ENCODE assay signal across 8 cellular contexts in genomic region chr3:30605706-30606300, GRCh38. TPM values are rescaled to one million over a fixed set of nuclear protein-coding genes. Genes with fewer than 3 reads are reported as not detected.
A peak's percentile ranks its signal among the peaks of the same experiment; 100 is the strongest.
DNase-seq lines count a peak whose midpoint lies in the region; ATAC-seq and TF ChIP-seq lines count a peak whose summit lies in the region.

No MANE protein-coding gene starts in this region.

- H3K27ac Mint-ChIP-seq in activated T-helper 2 cell treated with anti-CD3 and anti-CD28 coated beads, Interferon-gamma antibody, Interleukin-2, Interleukin-4, amounts not matched to agents 10 μg/mL and 5 μg/mL and 100 μg/mL, durations not matched to agents 14 hours and 24 hours and 36 hours, result peak overlapping the region; percentile 97

- H3K36me3 Mint-ChIP-seq in activated T-helper 2 cell treated with anti-CD3 and anti-CD28 coated beads, Interferon-gamma antibody, Interleukin-2, Interleukin-4, amounts not matched to agents 10 μg/mL and 5 μg/mL and 100 μg/mL, durations not matched to agents 14 hours and 24 hours and 36 hours (ENCODE audit: low read depth), result peaks cover 18% of the 10 kb centered on the region

- no peak for TF ChIP-seq POLR2A in spleen (IDR thresholded peaks at IDR 0.05)

- H3K36me3 ChIP-seq in spleen, result no peaks in the 10 kb centered on the region

- H3K4me1 ChIP-seq in spleen, result peaks cover 39 to 82% (median 57%) of the 10 kb centered on the region in 6 donors

- H3K27ac ChIP-seq in HL-60 (replicated peaks) (peak overlapping the region; percentile 97), spleen (peak overlapping the region; percentile 97 to 100 (median 100))

- intact Hi-C loops in activated T-helper 2 cell treated with anti-CD3 and anti-CD28 coated beads, Interferon-gamma antibody, Interleukin-2, Interleukin-4, amounts not matched to agents 10 μg/mL and 5 μg/mL and 100 μg/mL, durations not matched to agents 14 hours and 24 hours and 36 hours (cut with micrococcal nuclease), result loop anchor here (2.0 to 10.0 kb wide), 5 partner anchors 15 to 491 kb away; no protein-coding TSS in a partner anchor
- intact Hi-C loops in spleen (cut with DNase I; ENCODE audit: low total_unique reads), result no loop called here
- intact Hi-C loops in posterior vena cava (cut with DNase I), result loop anchor here in 1 of 2 donors (10.0 kb wide), 1 partner anchor 91 kb away; no protein-coding TSS in a partner anchor

- no peaks in the 10 kb centered on the region for H3K27me3 Mint-ChIP-seq in activated T-helper 2 cell treated with anti-CD3 and anti-CD28 coated beads, Interferon-gamma antibody, Interleukin-2, Interleukin-4, amounts not matched to agents 10 μg/mL and 5 μg/mL and 100 μg/mL, durations not matched to agents 14 hours and 24 hours and 36 hours (ENCODE audit: low read depth)

- TF ChIP-seq CTCF in HL-60 (IDR thresholded peaks at IDR 0.05; ENCODE audit: insufficient read depth, low read length) (no peak), spleen (IDR thresholded peaks at IDR 0.05 in 8 of 11, conservative IDR thresholded peaks at IDR 0.05 in 3 of 11) (no peak)

- 38 to 51% (median 42%) methylated on average over 10 of the region's 10 CpGs for WGBS in spleen, 5 donors

- H3K9me3 Mint-ChIP-seq in activated T-helper 2 cell treated with anti-CD3 and anti-CD28 coated beads, Interferon-gamma antibody, Interleukin-2, Interleukin-4, amounts not matched to agents 10 μg/mL and 5 μg/mL and 100 μg/mL, durations not matched to agents 14 hours and 24 hours and 36 hours, result no peaks in the 10 kb centered on the region

- H3K9me3 ChIP-seq in iPS-18c (ENCODE audit: control insufficient read depth, insufficient read depth, low read length) (no peaks in the 10 kb centered on the region), spleen (no peaks in the 10 kb centered on the region)

- DNase-seq in HL-60 (ENCODE audit: low read depth in 1 of 2, low spot score in 1 of 2), result no peak
- DNase-seq in activated T-helper 2 cell treated with anti-CD3 and anti-CD28 coated beads, Interferon-gamma antibody, Interleukin-2, Interleukin-4, amounts not matched to agents 10 μg/mL and 5 μg/mL and 100 μg/mL, durations not matched to agents 14 hours and 24 hours and 36 hours (ENCODE audit: low spot score), result no peak
- no peak for DNase-seq in spleen
- DNase-seq in stimulated activated CD4-positive, alpha-beta T cell treated with anti-CD3 and anti-CD28 coated beads, Interleukin-15, amount 100 ng/mL, for 24 hours, result no peak
- no peak for DNase-seq in stimulated activated CD8-positive, alpha-beta memory T cell treated with anti-CD3 and anti-CD28 coated beads, Interleukin-4, amount 100 ng/mL, for 48 hours
- no peak for DNase-seq in posterior vena cava (ENCODE audit: low spot score)

- peak overlapping the region; percentile 87 for H3K4me3 Mint-ChIP-seq in activated T-helper 2 cell treated with anti-CD3 and anti-CD28 coated beads, Interferon-gamma antibody, Interleukin-2, Interleukin-4, amounts not matched to agents 10 μg/mL and 5 μg/mL and 100 μg/mL, durations not matched to agents 14 hours and 24 hours and 36 hours (ENCODE audit: low read depth)

- H3K4me3 ChIP-seq in HL-60 (replicated peaks; ENCODE audit: insufficient read depth, low read length) (peak overlapping the region; percentile 72), iPS-18c (ENCODE audit: insufficient read depth, low read depth, low read length) (peak overlapping the region; percentile 90), spleen (peak overlapping the region; percentile 56 to 88 (median 71))

- ATAC-seq in GM19467 (IDR thresholded peaks at IDR 0.05; ENCODE audit: unreplicated experiment), result no peak

- H3K4me1 Mint-ChIP-seq in activated T-helper 2 cell treated with anti-CD3 and anti-CD28 coated beads, Interferon-gamma antibody, Interleukin-2, Interleukin-4, amounts not matched to agents 10 μg/mL and 5 μg/mL and 100 μg/mL, durations not matched to agents 14 hours and 24 hours and 36 hours (ENCODE audit: low read depth), result peaks cover 57% of the 10 kb centered on the region

- H3K27me3 ChIP-seq in HL-60 (ENCODE audit: insufficient read depth, poor library complexity, severe bottlenecking) (no peaks in the 10 kb centered on the region), spleen (replicated peaks in 1 of 7) (no peaks in the 10 kb centered on the region)

RNA-seq across cellular contexts. Expression of gene TGFBR2, which starts 0.6 kb away (rescaled TPM):
- 19.5 and 19.8 TPM in 2 replicates for total RNA-seq in activated T-helper 2 cell treated with anti-CD3 and anti-CD28 coated beads, Interferon-gamma antibody, Interleukin-2, Interleukin-4, amounts not matched to agents 10 μg/mL and 5 μg/mL and 100 μg/mL, durations not matched to agents 14 hours and 24 hours and 36 hours
- total RNA-seq in spleen, result 100 to 1,000 TPM; 163 to 322 (median 277) TPM
- 10 to 100 TPM; 18.2 to 45.6 (median 33.7) TPM for polyA plus RNA-seq in spleen
- total RNA-seq in posterior vena cava, result 100 to 1,000 TPM; 243 to 291 TPM
